21 cellular contexts compared by ENCODE assay signal in genomic region chr3:162605651-162606204, GRCh38.
DNase-seq lines count a peak whose midpoint lies in the region; ATAC-seq, FAIRE-seq and TF ChIP-seq lines count a peak whose summit lies in the region.
"Had no signal": no experiment of that assay in that cellular context is flagged by ENCODE, and none has a peak within 500 bp of the region (broad histone marks: within the 10 kb centered on the region; RNA-seq: fewer than 3 reads in every experiment).

No MANE protein-coding gene starts in this region.

- no peak for TF ChIP-seq POLR2A in H1 (IDR thresholded peaks at IDR 0.05; ENCODE audit: control extremely low read depth in 1 of 2, low read depth in 2 of 2, low read length in 2 of 2)

- H3K4me1 Mint-ChIP-seq in GM23338: peaks cover 16% of the 10 kb centered on the region
- H3K4me1 Mint-ChIP-seq: CD4-positive, CD25-positive, alpha-beta regulatory T cell; CD8-positive, alpha-beta memory T cell had no signal

- H3K79me2 ChIP-seq in GM23338 (replicated peaks; ENCODE audit: insufficient read depth) (no peaks in the 10 kb centered on the region), SU-DHL-6 (ENCODE audit: insufficient read depth, low read length) (no peaks in the 10 kb centered on the region), H1 (ENCODE audit: control insufficient read depth in 1 of 2, insufficient read depth in 2 of 2, low read length in 2 of 2) (no peaks in the 10 kb centered on the region)

- no peak overlapping the region for H3K4me3 Mint-ChIP-seq in GM23338
- H3K4me3 Mint-ChIP-seq: CD4-positive, CD25-positive, alpha-beta regulatory T cell; CD8-positive, alpha-beta memory T cell; H9 had no signal

- peak overlapping the region; percentile 55; the same call in 1 of the 2 replicates for H2AK5ac ChIP-seq in H1 (ENCODE audit: low read depth, low read length)

- H3K27me3 ChIP-seq in GM23338 (ENCODE audit: insufficient read depth): no peaks in the 10 kb centered on the region
- no peaks in the 10 kb centered on the region for H3K27me3 ChIP-seq in SU-DHL-6 (ENCODE audit: low read length)
- no peaks in the 10 kb centered on the region for H3K27me3 ChIP-seq in H1 (replicated peaks in 1 of 4; ENCODE audit: control insufficient read depth in 3 of 4, extremely low read depth in 1 of 4, insufficient read depth in 3 of 4, low read length in 3 of 4)
- H3K27me3 ChIP-seq: BE2C had no signal

- peak overlapping the region; percentile 95 for H2BK5ac ChIP-seq in H1 (ENCODE audit: low read depth, low read length)

- peak overlapping the region; percentile 92; the same call in 1 of the 2 replicates for H2BK20ac ChIP-seq in H1 (ENCODE audit: low read length)

- CTCF ChIA-PET in H1 (lab: Charles Lee; ENCODE audit: partially characterized antibody): no interaction called here

- no peak overlapping the region for H2BK15ac ChIP-seq in H1 (ENCODE audit: low read length)

- no peak overlapping the region for H4K8ac ChIP-seq in H1 (ENCODE audit: extremely low read depth, insufficient read depth, low read length)

- H3K23me2 ChIP-seq in H1 (ENCODE audit: low read depth, low read length): no peaks in the 10 kb centered on the region

- H4K5ac ChIP-seq in H1 (ENCODE audit: insufficient read length, low read depth, low read length): peak overlapping the region; percentile 4

- H3K4me2 ChIP-seq in GM23338 (no peak overlapping the region), SU-DHL-6 (ENCODE audit: low read depth, low read length, poor library complexity, severe bottlenecking) (no peak overlapping the region), H1 (ENCODE audit: insufficient read depth in 1 of 2, low read depth in 2 of 2, low read length in 2 of 2) (no peak overlapping the region)

- H3K4me1 ChIP-seq in GM23338 (ENCODE audit: insufficient read depth): peaks cover 16% of the 10 kb centered on the region; the same call in 1 of the 2 replicates
- no peaks in the 10 kb centered on the region; a peak in 1 of 7 replicates for H3K4me1 ChIP-seq in H1 (replicated peaks in 1 of 4; ENCODE audit: control insufficient read depth in 3 of 4, insufficient read depth in 4 of 4, low read length in 3 of 4)
- H3K4me1 ChIP-seq: BE2C had no signal

- no peak; the same call in 2 of the 3 replicates for ATAC-seq in GM23338
- no peak for ATAC-seq in GM19397 (IDR thresholded peaks at IDR 0.05; ENCODE audit: unreplicated experiment)
- ATAC-seq in GM18907 (IDR thresholded peaks at IDR 0.05; ENCODE audit: unreplicated experiment): no peak
- ATAC-seq: K562 had no signal

- H3K56ac ChIP-seq in H1 (replicated peaks; ENCODE audit: insufficient read length, low read depth, low read length): no peak overlapping the region

- no peak for TF ChIP-seq RAD21 in H1 (IDR thresholded peaks at IDR 0.05 in 1 of 2, conservative IDR thresholded peaks at IDR 0.05 in 1 of 2; ENCODE audit: low read depth in 2 of 2, low read length in 2 of 2)

- no peak overlapping the region for H3K14ac ChIP-seq in H1 (ENCODE audit: insufficient read length)

- H2BK120ac ChIP-seq in H1 (replicated peaks; ENCODE audit: low read depth, low read length): no peak overlapping the region

- peak overlapping the region; percentile 78 for H3K4ac ChIP-seq in H1 (replicated peaks; ENCODE audit: insufficient read length, low read depth, low read length)

- H3K36me3 Mint-ChIP-seq in GM23338 (ENCODE audit: low read depth): peaks cover 68% of the 10 kb centered on the region
- H3K36me3 Mint-ChIP-seq: CD4-positive, CD25-positive, alpha-beta regulatory T cell; CD8-positive, alpha-beta memory T cell had no signal

- peak overlapping the region; percentile 92; the same call in 1 of the 2 replicates for H2BK12ac ChIP-seq in H1 (ENCODE audit: low read depth, low read length)

- peak; percentile 34 for DNase-seq in GM23338 (ENCODE audit: low spot score)
- DNase-seq in H1 (ENCODE audit: low read depth in 1 of 2, low spot score in 2 of 2): no peak
- DNase-seq in Kasumi-1 (lab: John Stamatoyannopoulos, UW): no peak
- no peak for DNase-seq in DMS79 (lab: John Stamatoyannopoulos, UW)
- DNase-seq: ACHN; BE2C; C1 segment of cervical spinal cord; CD4-positive, CD25-positive, alpha-beta regulatory T cell; CD8-positive, alpha-beta memory T cell; COR-L47; EL; GOT3; H9; IMR-90 had no signal

- H3F3A ChIP-seq in GM23338 (replicated peaks; ENCODE audit: low read depth): no peaks in the 10 kb centered on the region; the same call in 1 of the 2 replicates
- H3F3A ChIP-seq in SU-DHL-6 (ENCODE audit: insufficient read depth): no peaks in the 10 kb centered on the region

- H3K23ac ChIP-seq in H1 (ENCODE audit: insufficient read length): no peak overlapping the region

- H3K36me3 ChIP-seq in GM23338 (ENCODE audit: insufficient read depth) (0 out of 2 replicates have a peak, but pooled peaks cover 3% of the 10 kb centered on the region), SU-DHL-6 (ENCODE audit: low read length) (no peaks in the 10 kb centered on the region), H1 (ENCODE audit: control insufficient read depth in 2 of 4, insufficient read depth in 4 of 4, low read length in 3 of 4) (peaks cover 0 to 3% (median 0%) of the 10 kb centered on the region in 4 experiments; a peak in 1 of 8 replicates)
- H3K36me3 ChIP-seq: BE2C had no signal

- H3K27ac ChIP-seq in GM23338 (ENCODE audit: low read depth): peak overlapping the region; percentile 60
- H3K27ac ChIP-seq in SU-DHL-6 (ENCODE audit: low read depth, low read length): no peak overlapping the region
- H3K27ac ChIP-seq in H1 (ENCODE audit: low read depth, low read length): no peak overlapping the region

- TF ChIP-seq CTCF in GM23338 (conservative IDR thresholded peaks at IDR 0.05; ENCODE audit: low read depth in 2 of 2) (no peak), SU-DHL-6 (IDR thresholded peaks at IDR 0.05; ENCODE audit: insufficient read depth, low read length, poor library complexity, severe bottlenecking) (no peak), H1 (IDR thresholded peaks at IDR 0.05; ENCODE audit: control extremely low read depth in 1 of 3, insufficient read depth in 1 of 3, low read depth in 1 of 3, low read length in 3 of 3) (no peak)

- WGBS in H1 (ENCODE audit: extremely low coverage in 1 of 2, insufficient coverage in 1 of 2, insufficient read length in 1 of 2, insufficient replicate concordance in 2 of 2, low coverage in 1 of 2, low lambda C conversion rate in 2 of 2, missing lambda C conversion rate in 1 of 2), 2 experiments: 79% methylated on average over 4 of the region's 4 CpGs; no CpG with 5 or more reads in 1 of the 2 experiments

- H3K9ac ChIP-seq in SU-DHL-6 (ENCODE audit: low read length) (no peak overlapping the region), H1 (replicated peaks in 1 of 4; ENCODE audit: extremely low read depth in 1 of 4, low read depth in 3 of 4, low read length in 3 of 4) (no peak overlapping the region)

- peaks cover 30% of the 10 kb centered on the region for H3K9me3 Mint-ChIP-seq in GM23338

- no peak overlapping the region for H2AFZ ChIP-seq in GM23338
- peak overlapping the region; percentile 82 for H2AFZ ChIP-seq in SU-DHL-6 (ENCODE audit: low read depth, low read length, severe bottlenecking)
- H2AFZ ChIP-seq in H1 (ENCODE audit: low read length): no peak overlapping the region

- peaks cover 1% of the 10 kb centered on the region for H3K27me3 Mint-ChIP-seq in GM23338 (ENCODE audit: insufficient read depth, low read depth, poor library complexity)
- H3K27me3 Mint-ChIP-seq: CD4-positive, CD25-positive, alpha-beta regulatory T cell had no signal

- TF ChIP-seq EP300 in H1 (IDR thresholded peaks at IDR 0.05; ENCODE audit: borderline replicate concordance in 1 of 2, low read depth in 2 of 2, low read length in 2 of 2): no peak

- H4K20me1 ChIP-seq in GM23338 (replicated peaks; ENCODE audit: insufficient read depth) (no peaks in the 10 kb centered on the region), SU-DHL-6 (ENCODE audit: low read depth, low read length) (no peaks in the 10 kb centered on the region), H1 (replicated peaks in 1 of 2; ENCODE audit: control insufficient read depth in 1 of 2, insufficient read depth in 2 of 2, low read length in 2 of 2) (no peaks in the 10 kb centered on the region)

- H3K4me3 ChIP-seq in GM23338 (no peak overlapping the region), SU-DHL-6 (ENCODE audit: insufficient read depth, low read length, poor library complexity, severe bottlenecking) (no peak overlapping the region), H1 (ENCODE audit: extremely low read depth in 1 of 4, insufficient read depth in 2 of 4, low read depth in 3 of 4, low read length in 4 of 4) (no peak overlapping the region)
- H3K4me3 ChIP-seq: K562 had no signal

- H3K9me3 ChIP-seq in SU-DHL-6 (ENCODE audit: insufficient read depth, low read length): no peaks in the 10 kb centered on the region; the same call in 1 of the 2 replicates
- H3K9me3 ChIP-seq in H1 (ENCODE audit: insufficient read depth in 2 of 2, low read depth in 1 of 2, low read length in 1 of 2): peaks cover 4 to 7% of the 10 kb centered on the region in 2 experiments; a peak in 3 of 4 replicates
- H3K9me3 ChIP-seq: BE2C had no signal

- no peak overlapping the region; the same call in 1 of the 2 replicates for H3K18ac ChIP-seq in H1 (ENCODE audit: extremely low read depth, low read length)

- FAIRE-seq in H1 (lab: Jason Lieb, UNC): no peak
- FAIRE-seq: A204.1, G401.6, GM12891, K562 had no signal

- peak overlapping the region; percentile 61 for H4K91ac ChIP-seq in H1 (replicated peaks; ENCODE audit: insufficient read length, low read length)

- H3K9me2 ChIP-seq in GM23338 (ENCODE audit: insufficient read depth) (peaks cover 14% of the 10 kb centered on the region), SU-DHL-6 (replicated peaks; ENCODE audit: insufficient read depth, low read length) (no peaks in the 10 kb centered on the region)

- H3K79me1 ChIP-seq in H1 (ENCODE audit: low read depth, low read length): no peaks in the 10 kb centered on the region

- POLR2A ChIA-PET in H1 (lab: Charles Lee; ENCODE audit: partially characterized antibody): interaction anchor here (0.6 kb wide), 1 partner anchor 1117 kb away, joined by 3 read pairs; no protein-coding TSS in a partner anchor

- no peak overlapping the region for H3K27ac Mint-ChIP-seq in GM23338
- H3K27ac Mint-ChIP-seq: CD4-positive, CD25-positive, alpha-beta regulatory T cell; CD8-positive, alpha-beta memory T cell had no signal

TF ChIP-seq in H1, 55 proteins besides CTCF, POLR2A, EP300 and RAD21 (continues in another document):
- no peak for TF ChIP-seq SIX5 (IDR thresholded peaks at IDR 0.05; ENCODE audit: low read depth, low read length)
- no peak for TF ChIP-seq NRF1 (IDR thresholded peaks at IDR 0.05; ENCODE audit: low read depth, low read length)
- no peak for TF ChIP-seq TBP (IDR thresholded peaks at IDR 0.05; ENCODE audit: low read depth, low read length)
- TF ChIP-seq RBBP5 (IDR thresholded peaks at IDR 0.05; ENCODE audit: borderline replicate concordance, low read depth, low read length): no peak
- no peak for TF ChIP-seq PHF8 (conservative IDR thresholded peaks at IDR 0.05; ENCODE audit: low read depth, low read length)
- no peak for TF ChIP-seq JUND (IDR thresholded peaks at IDR 0.05; ENCODE audit: low read length)
- TF ChIP-seq BACH1 (IDR thresholded peaks at IDR 0.05; ENCODE audit: low read length): no peak
- no peak for TF ChIP-seq EGR1 (IDR thresholded peaks at IDR 0.05; ENCODE audit: borderline replicate concordance, low read depth, low read length)
- TF ChIP-seq SP4 (IDR thresholded peaks at IDR 0.05; ENCODE audit: low read length): no peak
